ENCODE assay signal across 8 cellular contexts in the genomic region with DNA sequence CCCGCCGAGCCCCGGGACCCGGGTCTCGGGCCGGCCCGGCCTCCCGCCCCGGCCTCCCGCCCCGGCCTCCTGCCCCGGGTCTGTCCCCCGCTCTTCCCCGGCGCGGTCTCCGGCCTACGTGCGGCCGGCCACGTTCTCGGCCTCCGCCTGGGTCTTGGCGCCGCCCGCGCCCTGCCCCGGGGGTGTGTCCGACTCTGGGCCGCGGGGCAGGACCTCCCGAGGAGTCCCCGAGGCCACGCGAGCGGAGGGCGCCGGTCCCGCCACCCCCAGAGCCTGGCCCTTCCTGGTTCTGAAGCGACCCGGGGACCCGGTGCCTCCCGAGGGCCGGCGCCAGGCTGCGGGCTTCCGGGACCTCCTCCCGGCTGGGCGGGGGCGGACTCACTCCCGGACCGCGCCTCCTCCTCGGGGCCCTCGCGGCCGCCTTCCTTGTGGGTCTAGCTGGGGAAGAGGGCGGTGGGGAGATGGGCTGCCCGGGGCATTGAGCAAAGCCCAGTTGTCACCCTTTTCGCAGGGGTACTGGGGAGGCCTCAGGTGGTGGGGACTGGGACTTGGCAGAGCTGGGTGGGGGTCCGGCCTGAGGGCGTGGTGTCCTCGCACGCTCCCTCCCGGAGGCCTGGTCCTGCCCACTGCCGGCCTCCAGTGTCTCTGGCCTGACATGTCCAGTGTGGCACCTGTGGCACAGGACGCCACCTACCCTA. TPM values are rescaled to one million over a fixed set of nuclear protein-coding genes. Genes with fewer than 3 reads are reported as not detected.
DNase-seq lines count a peak whose midpoint lies in the region; ATAC-seq, FAIRE-seq and TF ChIP-seq lines count a peak whose summit lies in the region.

No MANE protein-coding gene starts in this region.

- DNase-seq in GM12892 (ENCODE audit: insufficient read length): peak; percentile 90
- peak; percentile 51 for DNase-seq in NCI-H510A (lab: John Stamatoyannopoulos, UW)
- DNase-seq in activated CD8-positive, alpha-beta memory T cell treated with anti-CD3 and anti-CD28 coated beads for 24 hours: peak; percentile 86
- DNase-seq in effector memory CD8-positive, alpha-beta T cell: peak; percentile 36 to 40 (median 37)
- DNase-seq in mesenchymal stem cell: peak; percentile 63
- peak; percentile 51 to 62 for DNase-seq in stimulated activated CD8-positive, alpha-beta memory T cell treated with anti-CD3 and anti-CD28 coated beads, Interleukin-15, amount 100 ng/mL, for 48 hours (ENCODE audit: low read depth in 2 of 2)
- no peak for DNase-seq in cerebellar nuclear complex (lab: John Stamatoyannopoulos, UW)

- peaks cover 43 to 45% of the 10 kb centered on the region in 2 donors for H3K4me1 Mint-ChIP-seq in effector memory CD8-positive, alpha-beta T cell (ENCODE audit: low read depth in 2 of 2)

- H4K91ac ChIP-seq in mesenchymal stem cell (ENCODE audit: low read length): peak overlapping the region; percentile 56

- H3K9me3 Mint-ChIP-seq in effector memory CD8-positive, alpha-beta T cell: no peaks in the 10 kb centered on the region

- peak overlapping the region in 1 of 2 experiments; percentile 92 for H3K14ac ChIP-seq in mesenchymal stem cell (ENCODE audit: low read length in 2 of 2)

- peaks cover 26% of the 10 kb centered on the region for H3K79me1 ChIP-seq in mesenchymal stem cell (replicated peaks; ENCODE audit: low read length, poor library complexity, severe bottlenecking)

- FAIRE-seq in GM12892 (lab: Jason Lieb, UNC): no peak

- 4% methylated on average over 46 of the region's 67 CpGs for WGBS in mesenchymal stem cell

- H3K18ac ChIP-seq in mesenchymal stem cell (ENCODE audit: low read depth in 1 of 2, low read length in 2 of 2): peak overlapping the region; percentile 75 to 87

- H2BK12ac ChIP-seq in mesenchymal stem cell (ENCODE audit: low read length in 2 of 2): no peak overlapping the region

- H3K4me2 ChIP-seq in mesenchymal stem cell (ENCODE audit: low read length, poor library complexity, severe bottlenecking): peak overlapping the region; percentile 92

- peak overlapping the region; percentile 85 to 87 for H3K4me3 ChIP-seq in mesenchymal stem cell (ENCODE audit: insufficient read depth in 1 of 2, low read depth in 1 of 2, low read length in 2 of 2)

- peak overlapping the region; percentile 32 for H2AFZ ChIP-seq in mesenchymal stem cell (ENCODE audit: low read depth, low read length)

- peak overlapping the region; percentile 79 for H4K8ac ChIP-seq in mesenchymal stem cell (ENCODE audit: low read length)

- peaks cover 4 to 9% of the 10 kb centered on the region in 2 experiments for H3K27me3 ChIP-seq in mesenchymal stem cell (ENCODE audit: control insufficient read depth in 1 of 2, insufficient read depth in 1 of 2, low read length in 2 of 2)

- ATAC-seq in HG02763 (IDR thresholded peaks at IDR 0.05; ENCODE audit: unreplicated experiment): peak; percentile 25
- peak; percentile 36 for ATAC-seq in effector memory CD8-positive, alpha-beta T cell (replicated peaks)

- H3K4ac ChIP-seq in mesenchymal stem cell (ENCODE audit: low read depth in 1 of 2, low read length in 2 of 2): peak overlapping the region; percentile 42 to 64

- H3K36me3 ChIP-seq in mesenchymal stem cell (ENCODE audit: control insufficient read depth in 1 of 2, insufficient read depth in 2 of 2, low read depth in 1 of 2, low read length in 2 of 2): peaks cover 0 to 8% of the 10 kb centered on the region in 2 experiments

- H2BK5ac ChIP-seq in mesenchymal stem cell (ENCODE audit: low read depth, low read length, poor library complexity, severe bottlenecking): peak overlapping the region; percentile 26

- H3K27me3 Mint-ChIP-seq in effector memory CD8-positive, alpha-beta T cell: no peaks in the 10 kb centered on the region

- H3K27ac ChIP-seq in mesenchymal stem cell (ENCODE audit: low read length, poor library complexity, severe bottlenecking): no peak overlapping the region

- H3K4me1 ChIP-seq in mesenchymal stem cell (ENCODE audit: control insufficient read depth, insufficient read depth, low read depth, low read length): peaks cover 60% of the 10 kb centered on the region

- peak overlapping the region; percentile 17 to 80 for H3K27ac Mint-ChIP-seq in effector memory CD8-positive, alpha-beta T cell

- H3K23ac ChIP-seq in mesenchymal stem cell (ENCODE audit: low read length in 2 of 2): no peak overlapping the region

- no peaks in the 10 kb centered on the region for H3K9me3 ChIP-seq in mesenchymal stem cell (ENCODE audit: control insufficient read depth, low read length)

- H2AK5ac ChIP-seq in mesenchymal stem cell (ENCODE audit: low read length, severe bottlenecking): no peak overlapping the region

- peak overlapping the region; percentile 74 to 76 for H3K4me3 Mint-ChIP-seq in effector memory CD8-positive, alpha-beta T cell

- H3K36me3 Mint-ChIP-seq in effector memory CD8-positive, alpha-beta T cell (ENCODE audit: insufficient read depth): peaks cover 16% of the 10 kb centered on the region

- peak overlapping the region; percentile 85 for H3K9ac ChIP-seq in mesenchymal stem cell (ENCODE audit: low read length)

- H2BK15ac ChIP-seq in mesenchymal stem cell (ENCODE audit: low read depth, poor library complexity, severe bottlenecking): no peak overlapping the region

- no peak; the same call in 1 of the 2 replicates for TF ChIP-seq POLR2A in GM12892 (IDR thresholded peaks at IDR 0.05; ENCODE audit: low read depth, low read length)

- H2BK120ac ChIP-seq in mesenchymal stem cell (ENCODE audit: low read depth, low read length): peak overlapping the region; percentile 91

RNA-seq across cellular contexts. Expression of gene PFKL, which starts 0.6 kb away (rescaled TPM):
- 83.1 TPM for polyA plus RNA-seq in GM12892 (2012; ENCODE audit: missing spikeins)
- polyA plus RNA-seq in mesenchymal stem cell (2013, experiment 1 of 2): 61.3 TPM
- 59.9 TPM for polyA plus RNA-seq in mesenchymal stem cell (2013, experiment 2 of 2)

RNA-seq across cellular contexts. Expression of gene AIRE, which starts 14.7 kb away (rescaled TPM):
- polyA plus RNA-seq in GM12892 (2012; ENCODE audit: missing spikeins): 0.11 TPM
- 0.03 TPM for polyA plus RNA-seq in mesenchymal stem cell (2013, experiment 1 of 2)
- 0.05 TPM for polyA plus RNA-seq in mesenchymal stem cell (2013, experiment 2 of 2)

RNA-seq across cellular contexts. Expression of gene DNMT3L, which starts 38.7 kb away (rescaled TPM):
- not detected for polyA plus RNA-seq in GM12892 (2012; ENCODE audit: missing spikeins)
- polyA plus RNA-seq in mesenchymal stem cell (2013, experiment 1 of 2): not detected
- not detected for polyA plus RNA-seq in mesenchymal stem cell (2013, experiment 2 of 2)

RNA-seq across cellular contexts. Expression of gene CFAP410, which starts 38.8 kb away (rescaled TPM):
- 4.7 TPM for polyA plus RNA-seq in GM12892 (2012; ENCODE audit: missing spikeins)
- polyA plus RNA-seq in mesenchymal stem cell (2013, experiment 1 of 2): 10.7 TPM
- polyA plus RNA-seq in mesenchymal stem cell (2013, experiment 2 of 2): 9.1 TPM

RNA-seq across cellular contexts. Expression of gene TRPM2, which starts 53.0 kb away (rescaled TPM):
- polyA plus RNA-seq in GM12892 (2012; ENCODE audit: missing spikeins): 1.8 TPM
- polyA plus RNA-seq in mesenchymal stem cell (2013, experiment 1 of 2): 0.21 TPM
- 0.23 TPM for polyA plus RNA-seq in mesenchymal stem cell (2013, experiment 2 of 2)

Comparison
In these comparisons a context has a peak if more than half of its experiments do, and no peak if none do; other contexts are left out.
1. DNase-seq: peak in GM12892 (single experiment), NCI-H510A (single experiment), activated CD8-positive, alpha-beta memory T cell treated with anti-CD3 and anti-CD28 coated beads for 24 hours (single experiment), effector memory CD8-positive, alpha-beta T cell (3 of 3), mesenchymal stem cell (single experiment) and stimulated activated CD8-positive, alpha-beta memory T cell treated with anti-CD3 and anti-CD28 coated beads, Interleukin-15, amount 100 ng/mL, for 48 hours (2 of 2); none in cerebellar nuclear complex (0 of 2).